19 cellular contexts compared by ENCODE assay signal in genomic region chr19:38030681-38031422, GRCh38.
DNase-seq lines count a peak whose midpoint lies in the region; ATAC-seq and TF ChIP-seq lines count a peak whose summit lies in the region.
"Had no signal": no experiment of that assay in that cellular context is flagged by ENCODE, and none has a peak within 500 bp of the region (broad histone marks: within the 10 kb centered on the region; RNA-seq: fewer than 3 reads in every experiment).

No MANE protein-coding gene starts in this region.

- H3K27me3 ChIP-seq in Karpas-422 (ENCODE audit: low read length): no peaks in the 10 kb centered on the region
- H3K27me3 ChIP-seq in smooth muscle cell (ENCODE audit: low read depth): no peaks in the 10 kb centered on the region
- H3K27me3 ChIP-seq: BE2C had no signal

- no peaks in the 10 kb centered on the region for H3F3A ChIP-seq in smooth muscle cell (ENCODE audit: low read depth)

- intact Hi-C loops in Calu3 (cut with micrococcal nuclease; ENCODE audit: unreplicated experiment): no loop called here

- H3K4me1 Mint-ChIP-seq in Calu3 (ENCODE audit: low read depth, unreplicated experiment): peaks cover 9% of the 10 kb centered on the region
- peaks cover 66 to 97% (median 90%) of the 10 kb centered on the region in 3 donors for H3K4me1 Mint-ChIP-seq in naive B cell
- no peaks in the 10 kb centered on the region for H3K4me1 Mint-ChIP-seq in activated naive CD8-positive, alpha-beta T cell treated with anti-CD3 and anti-CD28 coated beads for 36 hours

- H4K20me1 ChIP-seq in Karpas-422 (ENCODE audit: insufficient read depth, low read depth, low read length): peaks cover 2% of the 10 kb centered on the region; the same call in 1 of the 2 replicates
- H4K20me1 ChIP-seq in smooth muscle cell (ENCODE audit: low read depth): peaks cover 11% of the 10 kb centered on the region

- H3K4me3 ChIP-seq in Karpas-422 (ENCODE audit: low read length) (no peak overlapping the region), smooth muscle cell (no peak overlapping the region)
- H3K4me3 ChIP-seq: SK-N-MC had no signal

- DNase-seq in Calu3 (no peak), Karpas-422 (peak; percentile 50), dermis blood vessel endothelial cell (peak; percentile 65), naive B cell (no peak), smooth muscle cell (lab: John Stamatoyannopoulos, UW; ENCODE audit: unreplicated experiment) (no peak)
- DNase-seq in activated naive CD8-positive, alpha-beta T cell treated with anti-CD3 and anti-CD28 coated beads for 36 hours: no peak
- DNase-seq: ACHN; BE2C; CD8-positive, alpha-beta T cell; KBM-7; NCI-H1092; NCI-H226; NCI-H69; NK-92 treated with Interleukin-12 subunit alpha and Interleukin-12 subunit beta, amount 100 ng/mL, for 24 hours had no signal

- H3K9ac ChIP-seq in Karpas-422 (ENCODE audit: low read length): no peak overlapping the region
- no peak overlapping the region for H3K9ac ChIP-seq in smooth muscle cell (ENCODE audit: low read depth)

- peak overlapping the region; percentile 27 for H3K4me2 ChIP-seq in Karpas-422 (ENCODE audit: low read depth, low read length, poor library complexity, severe bottlenecking)
- no peak overlapping the region for H3K4me2 ChIP-seq in smooth muscle cell

- H3K36me3 ChIP-seq in Karpas-422 (ENCODE audit: insufficient read depth, low read length) (peaks cover 14% of the 10 kb centered on the region; the same call in 1 of the 2 replicates), smooth muscle cell (ENCODE audit: low read depth) (no peaks in the 10 kb centered on the region)

- no peaks in the 10 kb centered on the region for H3K27me3 Mint-ChIP-seq in Calu3 (ENCODE audit: unreplicated experiment)
- H3K27me3 Mint-ChIP-seq in naive B cell: no peaks in the 10 kb centered on the region
- H3K27me3 Mint-ChIP-seq in activated naive CD8-positive, alpha-beta T cell treated with anti-CD3 and anti-CD28 coated beads for 36 hours: no peaks in the 10 kb centered on the region

- H3K4me3 Mint-ChIP-seq in Calu3 (ENCODE audit: low read depth, unreplicated experiment) (no peak overlapping the region), naive B cell (peak overlapping the region in 5 of 8 donors; percentile 9 to 76 (median 41))
- H3K4me3 Mint-ChIP-seq in activated naive CD8-positive, alpha-beta T cell treated with anti-CD3 and anti-CD28 coated beads for 36 hours: no peak overlapping the region
- H3K4me3 Mint-ChIP-seq: CD8-positive, alpha-beta T cell had no signal

- ATAC-seq in naive B cell (ENCODE audit: low read depth in 2 of 2) (no peak), HG03095 (IDR thresholded peaks at IDR 0.05; ENCODE audit: unreplicated experiment) (no peak), GM21367 (IDR thresholded peaks at IDR 0.05; ENCODE audit: unreplicated experiment) (no peak)
- ATAC-seq: CD8-positive, alpha-beta T cell; HCT116 had no signal

- peaks cover 58% of the 10 kb centered on the region for H3K79me2 ChIP-seq in Karpas-422 (ENCODE audit: low read length)
- H3K79me2 ChIP-seq in smooth muscle cell (ENCODE audit: low read depth): no peaks in the 10 kb centered on the region

- H3K9me3 ChIP-seq in Karpas-422 (ENCODE audit: low read length): no peaks in the 10 kb centered on the region
- no peaks in the 10 kb centered on the region for H3K9me3 ChIP-seq in smooth muscle cell (replicated peaks; ENCODE audit: low read depth)
- H3K9me3 ChIP-seq: BE2C had no signal

- H3K27ac ChIP-seq in Karpas-422 (ENCODE audit: low read length) (peak overlapping the region; percentile 99), smooth muscle cell (ENCODE audit: low read depth) (no peak overlapping the region)
- H3K27ac ChIP-seq: HL-60, SK-N-MC had no signal

- H3K9me3 Mint-ChIP-seq in Calu3 (ENCODE audit: low read depth, unreplicated experiment): peaks cover 2% of the 10 kb centered on the region
- H3K9me3 Mint-ChIP-seq in naive B cell: peaks cover 2 to 10% (median 5%) of the 10 kb centered on the region in 7 donors
- peaks cover 5% of the 10 kb centered on the region for H3K9me3 Mint-ChIP-seq in activated naive CD8-positive, alpha-beta T cell treated with anti-CD3 and anti-CD28 coated beads for 36 hours

- no peak overlapping the region for H2AFZ ChIP-seq in Karpas-422 (ENCODE audit: low read length)
- H2AFZ ChIP-seq in smooth muscle cell (ENCODE audit: low read depth): no peak overlapping the region

- TF ChIP-seq CTCF in Calu3 (IDR thresholded peaks at IDR 0.05; ENCODE audit: unreplicated experiment): no peak
- TF ChIP-seq CTCF in smooth muscle cell (IDR thresholded peaks at IDR 0.05; ENCODE audit: borderline replicate concordance, insufficient read depth, poor library complexity, severe bottlenecking): no peak

- no peaks in the 10 kb centered on the region for H3K9me2 ChIP-seq in Karpas-422 (replicated peaks; ENCODE audit: insufficient read depth, low read length)

- CTCF ChIA-PET in Calu3 (lab: Charles Lee): no interaction called here

- H3K27ac Mint-ChIP-seq in Calu3 (ENCODE audit: unreplicated experiment) (no peak overlapping the region), naive B cell (peak overlapping the region; percentile 21 to 95 (median 82))
- H3K27ac Mint-ChIP-seq in activated naive CD8-positive, alpha-beta T cell treated with anti-CD3 and anti-CD28 coated beads for 36 hours: no peak overlapping the region
- H3K27ac Mint-ChIP-seq: CD8-positive, alpha-beta T cell had no signal

- WGBS in smooth muscle cell (ENCODE audit: low lambda C conversion rate): 83% methylated on average over 9 of the region's 9 CpGs

- TSS peak; percentile 19 for BruUV-seq in Calu3 (replicated peaks; lab: Mats Ljungman, UMichigan)

- H3K36me3 Mint-ChIP-seq in Calu3 (ENCODE audit: insufficient read depth, unreplicated experiment): peaks cover 18% of the 10 kb centered on the region
- H3K36me3 Mint-ChIP-seq in naive B cell: peaks cover 22 to 24% of the 10 kb centered on the region in 2 donors
- H3K36me3 Mint-ChIP-seq in activated naive CD8-positive, alpha-beta T cell treated with anti-CD3 and anti-CD28 coated beads for 36 hours: peaks cover 14% of the 10 kb centered on the region

- H3K4me1 ChIP-seq in Karpas-422 (ENCODE audit: low read length) (peaks cover 70% of the 10 kb centered on the region), smooth muscle cell (ENCODE audit: low read depth) (no peaks in the 10 kb centered on the region)

Comparison
In these comparisons a context has a peak if more than half of its experiments do, and no peak if none do; other contexts are left out.
1. DNase-seq: peak in Karpas-422 (single experiment) and dermis blood vessel endothelial cell (single experiment); none in Calu3 (single experiment), naive B cell (single experiment), activated naive CD8-positive, alpha-beta T cell treated with anti-CD3 and anti-CD28 coated beads for 36 hours (single experiment) and smooth muscle cell (single experiment).
2. H3K27ac Mint-ChIP-seq: peak in naive B cell (6 of 6); none in Calu3 (single experiment) and activated naive CD8-positive, alpha-beta T cell treated with anti-CD3 and anti-CD28 coated beads for 36 hours (single experiment).
3. H3K4me3 Mint-ChIP-seq: peak in naive B cell (5 of 8); none in Calu3 (single experiment) and activated naive CD8-positive, alpha-beta T cell treated with anti-CD3 and anti-CD28 coated beads for 36 hours (single experiment).